ENCODE assay signal across 28 cellular contexts in the genomic region with DNA sequence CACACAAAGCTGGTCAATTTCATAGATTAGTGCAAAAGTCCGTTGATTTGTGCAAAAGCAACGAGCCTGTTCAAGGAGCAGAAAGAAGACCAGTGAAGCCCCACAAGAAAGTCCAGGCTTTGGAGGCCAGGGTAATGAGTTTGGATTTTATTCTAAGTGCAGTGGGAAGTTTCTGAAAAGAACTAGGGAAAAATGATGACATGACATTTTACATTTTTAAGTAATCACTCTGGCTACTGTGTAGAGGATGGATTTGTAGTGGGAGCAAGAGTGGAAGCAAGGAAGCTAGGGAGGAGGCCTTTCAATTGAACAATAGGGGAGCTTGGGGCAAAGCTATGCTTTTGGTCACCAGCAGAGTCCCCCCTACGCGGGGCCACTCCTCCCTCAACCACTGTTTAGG.
"Had no signal": no experiment of that assay in that cellular context is flagged by ENCODE, and none has a peak within 500 bp of the region (broad histone marks: within the 10 kb centered on the region; RNA-seq: fewer than 3 reads in every experiment).

No MANE protein-coding gene starts in this region.

- H3K36me3 ChIP-seq: left lung, lower lobe of right lung, neural progenitor cell, pancreas, prostate gland, sigmoid colon, spleen, suprapubic skin, thoracic aorta, tibial artery, upper lobe of right lung had no signal

- H3K4me1 ChIP-seq: pancreas, prostate gland, sigmoid colon, tibial artery had no signal

- H3K27ac ChIP-seq: left lung, lower lobe of right lung, neural progenitor cell, pancreas, prostate gland, sigmoid colon, spleen, suprapubic skin, thoracic aorta, tibial artery, upper lobe of right lung had no signal

- H3K4me2 ChIP-seq: neural progenitor cell had no signal

- DNase-seq: hypothalamus; immature natural killer cell; kidney; left colon; left lung; lower lobe of right lung; naive B cell; natural killer cell; nephron progenitor cell; pancreas; posterior cingulate gyrus; retina; right cardiac atrium; sigmoid colon; small intestine; spleen; stimulated activated CD4-positive, alpha-beta T cell treated with anti-CD3 and anti-CD28 coated beads, Interleukin-4, amount 100 ng/mL, for 24 hours; stimulated activated naive CD4-positive, alpha-beta T cell; tibial artery; trophoblast cell; upper lobe of right lung had no signal

- H2AFZ ChIP-seq: neural progenitor cell had no signal

- H3K9ac ChIP-seq: neural progenitor cell had no signal

- ATAC-seq: left colon; left lung; lower lobe of right lung; natural killer cell; pancreas; right cardiac atrium; stimulated activated effector memory CD8-positive, alpha-beta T cell treated with anti-CD3 and anti-CD28 coated beads, Interleukin-12 subunit alpha, Interleukin-12 subunit beta, amount 100 ng/mL, for 72 hours; upper lobe of right lung had no signal

- H3K9me3 ChIP-seq: left lung, lower lobe of right lung, pancreas, prostate gland, sigmoid colon, spleen, suprapubic skin, thoracic aorta, tibial artery, upper lobe of right lung had no signal

- H3K27me3 ChIP-seq: neural progenitor cell, pancreas, sigmoid colon, spleen, upper lobe of right lung had no signal

- H3K4me3 ChIP-seq: left lung, lower lobe of right lung, neural progenitor cell, pancreas, prostate gland, sigmoid colon, spleen, suprapubic skin, thoracic aorta, tibial artery, upper lobe of right lung had no signal

- FAIRE-seq: islet of Langerhans, kidney, pancreas, small intestine, urothelium cell line had no signal
